In the genomic region with DNA sequence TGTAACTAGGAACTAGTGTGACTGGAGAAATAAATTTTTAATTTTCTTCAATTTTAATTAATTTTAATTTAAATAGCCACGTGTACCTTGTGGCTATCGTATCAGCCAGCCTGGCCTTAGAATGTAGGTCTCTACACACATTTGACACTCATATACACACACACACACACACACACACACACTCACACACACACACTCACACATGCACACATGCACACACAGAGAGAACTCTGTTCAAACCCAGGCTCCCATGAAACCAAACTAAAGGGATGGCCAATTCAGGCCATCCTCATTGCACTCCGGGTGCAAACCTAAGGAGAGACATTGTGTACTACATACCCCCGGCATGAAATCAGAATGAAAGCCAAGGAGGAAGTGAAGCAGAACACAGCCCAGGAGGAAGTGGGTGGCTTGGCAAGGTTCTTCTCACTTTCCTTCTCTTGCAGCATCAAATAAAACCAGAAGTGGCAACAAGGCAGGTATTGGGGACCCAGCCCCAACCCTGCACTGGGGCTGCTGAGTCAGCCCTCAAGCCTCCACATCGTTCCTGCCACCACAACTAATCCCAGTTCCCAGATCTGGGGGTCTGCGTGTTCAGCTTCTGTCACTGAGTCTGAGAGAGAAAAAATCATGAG, we compare ENCODE assay signal across 8 cellular contexts. TPM values are rescaled to one million over a fixed set of nuclear protein-coding genes. Genes with fewer than 3 reads are reported as not detected.
A peak's percentile ranks its signal among the peaks of the same experiment; 100 is the strongest.
DNase-seq lines count a peak whose midpoint lies in the region; ATAC-seq and TF ChIP-seq lines count a peak whose summit lies in the region.

No MANE protein-coding gene starts in this region.

- no peaks in the 10 kb centered on the region for H3K9me2 ChIP-seq in PC-3 (replicated peaks; ENCODE audit: low read length)

- TF ChIP-seq POLR2A in testis (IDR thresholded peaks at IDR 0.05): no peak

- no peak overlapping the region for H2AFZ ChIP-seq in PC-3 (ENCODE audit: low read length)

- BruUV-seq in PC-3 (replicated peaks; lab: Mats Ljungman, UMichigan): no TSS peak

- H4K20me1 ChIP-seq in PC-3 (ENCODE audit: low read length): no peaks in the 10 kb centered on the region

- no peaks in the 10 kb centered on the region for H3K36me3 ChIP-seq in right atrium auricular region
- no peaks in the 10 kb centered on the region for H3K36me3 ChIP-seq in PC-3 (ENCODE audit: low read depth, low read length)
- H3K36me3 ChIP-seq in testis (ENCODE audit: low read depth, missing control alignments): no peaks in the 10 kb centered on the region

- ATAC-seq in Right ventricle myocardium inferior (peak; percentile 69), HG03103 (IDR thresholded peaks at IDR 0.05; ENCODE audit: low read depth, unreplicated experiment) (peak; percentile 77), PC-3 (no peak)

- H3K27ac ChIP-seq in right atrium auricular region: no peak overlapping the region
- H3K27ac ChIP-seq in PC-3 (ENCODE audit: low read length): no peak overlapping the region
- no peak overlapping the region for H3K27ac ChIP-seq in testis

- H3K9ac ChIP-seq in PC-3 (ENCODE audit: low read length): no peak overlapping the region

- TF ChIP-seq CTCF in right atrium auricular region (IDR thresholded peaks at IDR 0.05) (no peak), PC-3 (conservative IDR thresholded peaks at IDR 0.05; ENCODE audit: low read depth, low read length) (no peak), testis (IDR thresholded peaks at IDR 0.05) (no peak)

- DNase-seq in Right ventricle myocardium inferior (ENCODE audit: missing footprints): no peak
- DNase-seq in right atrium auricular region (ENCODE audit: low spot score): no peak
- DNase-seq in UCSD-AML1 (lab: John Stamatoyannopoulos, UW; ENCODE audit: unreplicated experiment): peak; percentile 28
- peak; percentile 6 for DNase-seq in left kidney (ENCODE audit: low read depth, low spot score)
- DNase-seq in PC-3: no peak
- no peak for DNase-seq in NCI-H146 (lab: John Stamatoyannopoulos, UW)
- DNase-seq in testis: no peak

- H3K4me3 ChIP-seq in right atrium auricular region (no peak overlapping the region), PC-3 (ENCODE audit: low read length) (no peak overlapping the region), testis (no peak overlapping the region)

- H3K79me2 ChIP-seq in PC-3 (ENCODE audit: low read length): no peaks in the 10 kb centered on the region

- intact Hi-C loops in Right ventricle myocardium inferior (cut with DNase I) (no loop called here), PC-3 (cut with micrococcal nuclease) (no loop called here), testis (cut with DNase I; ENCODE audit: low total_unique reads) (no loop called here)

- no peaks in the 10 kb centered on the region for H3F3A ChIP-seq in PC-3 (ENCODE audit: low read length, unreplicated experiment)

- H3K27me3 ChIP-seq in right atrium auricular region: no peaks in the 10 kb centered on the region
- peaks cover 26% of the 10 kb centered on the region for H3K27me3 ChIP-seq in PC-3 (ENCODE audit: low read length)
- no peaks in the 10 kb centered on the region for H3K27me3 ChIP-seq in testis

- H3K4me1 ChIP-seq in right atrium auricular region (peaks cover 0 to 3% of the 10 kb centered on the region in 2 donors), PC-3 (ENCODE audit: insufficient read depth, low read length) (peaks cover 7% of the 10 kb centered on the region), testis (no peaks in the 10 kb centered on the region)

- H3K9me3 ChIP-seq in right atrium auricular region (no peaks in the 10 kb centered on the region), PC-3 (ENCODE audit: low read length) (no peaks in the 10 kb centered on the region), testis (no peaks in the 10 kb centered on the region)

- no peak overlapping the region for H3K4me2 ChIP-seq in PC-3 (ENCODE audit: low read length)

- CTCF ChIA-PET in PC-3 (lab: Charles Lee): no interaction called here

- POLR2A ChIA-PET in PC-3 (lab: Charles Lee; ENCODE audit: unreplicated experiment): no interaction called here

- WGBS in testis, 2 donors: 65 to 77% methylated on average over 6 of the region's 6 CpGs

RNA-seq across cellular contexts. Expression of gene CHPT1, which starts 26.2 kb away (rescaled TPM):
- total RNA-seq in Right ventricle myocardium inferior (128 TPM), right atrium auricular region (100 to 1,000 TPM in 1 of 2 donors, 10 to 100 TPM in 1; 97.9 to 137 TPM), PC-3 (2014; rRNA removed) (55.3 and 56.2 TPM in 2 replicates), testis (100 to 1,000 TPM; 154 to 267 TPM)
- 150 TPM for polyA plus RNA-seq in testis (ENCODE audit: insufficient read depth, low read depth, low replicate concordance)

Comparison
In these comparisons a context has a peak if more than half of its experiments do, and no peak if none do; other contexts are left out.
1. DNase-seq: peak in UCSD-AML1 (single experiment) and left kidney (single experiment); none in Right ventricle myocardium inferior (single experiment), right atrium auricular region (single experiment), PC-3 (single experiment), NCI-H146 (single experiment) and testis (single experiment).